In the genomic region with DNA sequence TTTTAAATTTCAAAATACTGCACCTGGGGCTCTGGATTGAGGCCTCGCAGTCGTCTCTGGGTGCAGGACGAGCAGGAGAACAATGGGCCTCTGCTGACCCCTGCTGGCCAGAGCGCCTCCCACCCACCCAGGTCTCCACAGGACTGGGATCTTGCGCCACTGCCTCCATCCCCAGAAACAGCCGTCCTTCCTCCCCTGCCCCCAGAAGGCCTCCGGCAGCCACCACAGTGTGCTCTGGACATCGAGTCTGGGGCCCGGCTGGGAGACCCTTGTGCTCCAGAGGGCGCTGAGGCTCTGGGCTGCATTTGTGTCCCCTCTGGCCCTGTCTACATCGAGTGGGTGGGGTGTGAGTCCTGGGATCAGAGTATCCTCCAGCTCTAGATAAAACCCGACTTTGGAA, we compare ENCODE assay signal across 8 cellular contexts. TPM values are rescaled to one million over a fixed set of nuclear protein-coding genes. Genes with fewer than 3 reads are reported as not detected.
DNase-seq lines count a peak whose midpoint lies in the region; ATAC-seq and TF ChIP-seq lines count a peak whose summit lies in the region.

No MANE protein-coding gene starts in this region.

- H3K9me3 ChIP-seq in SU-DHL-6 (ENCODE audit: insufficient read depth, low read length) (no peaks in the 10 kb centered on the region), heart left ventricle (no peaks in the 10 kb centered on the region), prostate gland (no peaks in the 10 kb centered on the region), uterus (no peaks in the 10 kb centered on the region)

- H3K4me3 ChIP-seq in SU-DHL-6 (ENCODE audit: insufficient read depth, low read length, poor library complexity, severe bottlenecking) = no peak overlapping the region
- H3K4me3 ChIP-seq in heart left ventricle = no peak overlapping the region
- no peak overlapping the region for H3K4me3 ChIP-seq in prostate gland
- H3K4me3 ChIP-seq in uterus = no peak overlapping the region

- no peaks in the 10 kb centered on the region for H3K9me3 Mint-ChIP-seq in activated naive CD8-positive, alpha-beta T cell treated with anti-CD3 and anti-CD28 coated beads for 36 hours

- WGBS in heart left ventricle, 4 donors = 11 to 15% (median 13%) methylated on average over 12 of the region's 12 CpGs
- 17% methylated on average over 11 of the region's 12 CpGs for WGBS in prostate gland

- no peaks in the 10 kb centered on the region for H3K36me3 Mint-ChIP-seq in activated naive CD8-positive, alpha-beta T cell treated with anti-CD3 and anti-CD28 coated beads for 36 hours

- peaks cover 2% of the 10 kb centered on the region for H3K4me1 Mint-ChIP-seq in activated naive CD8-positive, alpha-beta T cell treated with anti-CD3 and anti-CD28 coated beads for 36 hours

- no peak overlapping the region for H3K27ac ChIP-seq in SU-DHL-6 (ENCODE audit: low read depth, low read length)
- H3K27ac ChIP-seq in heart left ventricle = no peak overlapping the region
- no peak overlapping the region for H3K27ac ChIP-seq in prostate gland
- H3K27ac ChIP-seq in uterus = no peak overlapping the region

- no peak overlapping the region for H3K27ac Mint-ChIP-seq in activated naive CD8-positive, alpha-beta T cell treated with anti-CD3 and anti-CD28 coated beads for 36 hours

- H3K27me3 ChIP-seq in SU-DHL-6 (ENCODE audit: low read length) = no peaks in the 10 kb centered on the region
- no peaks in the 10 kb centered on the region for H3K27me3 ChIP-seq in heart left ventricle
- H3K27me3 ChIP-seq in prostate gland (replicated peaks; ENCODE audit: insufficient read depth) = no peaks in the 10 kb centered on the region
- H3K27me3 ChIP-seq in uterus = no peaks in the 10 kb centered on the region

- intact Hi-C loops in heart left ventricle (cut with DNase I) = loop anchor here (1.0 to 5.0 kb wide), 13 partner anchors 40 to 284 kb away; a partner anchor contains a TSS
- intact Hi-C loops in prostate gland (cut with DNase I) = loop anchor here (1.0 to 10.0 kb wide), 4 partner anchors 64 to 276 kb away; a partner anchor contains a TSS
- intact Hi-C loops in uterus (cut with DNase I; ENCODE audit: low total_unique reads) = loop anchor here (5.0 kb wide), 1 partner anchor 129 kb away; no protein-coding TSS in a partner anchor

- H3F3A ChIP-seq in SU-DHL-6 (ENCODE audit: insufficient read depth) = no peaks in the 10 kb centered on the region

- H3K9ac ChIP-seq in SU-DHL-6 (ENCODE audit: low read length) = no peak overlapping the region

- no peaks in the 10 kb centered on the region for H3K27me3 Mint-ChIP-seq in activated naive CD8-positive, alpha-beta T cell treated with anti-CD3 and anti-CD28 coated beads for 36 hours

- H2AFZ ChIP-seq in SU-DHL-6 (ENCODE audit: low read depth, low read length, severe bottlenecking) = no peak overlapping the region

- H3K36me3 ChIP-seq in SU-DHL-6 (ENCODE audit: low read length) = no peaks in the 10 kb centered on the region
- H3K36me3 ChIP-seq in heart left ventricle = no peaks in the 10 kb centered on the region
- H3K36me3 ChIP-seq in prostate gland = no peaks in the 10 kb centered on the region
- no peaks in the 10 kb centered on the region for H3K36me3 ChIP-seq in uterus

- no peak overlapping the region for H3K4me3 Mint-ChIP-seq in activated naive CD8-positive, alpha-beta T cell treated with anti-CD3 and anti-CD28 coated beads for 36 hours

- peak; percentile 92 to 95 (median 94) for ATAC-seq in heart left ventricle
- no peak for ATAC-seq in HG03196 (IDR thresholded peaks at IDR 0.05; ENCODE audit: unreplicated experiment)

- TF ChIP-seq POLR2A in heart left ventricle (IDR thresholded peaks at IDR 0.05) (no peak), prostate gland (IDR thresholded peaks at IDR 0.05) (no peak), uterus (IDR thresholded peaks at IDR 0.05) (no peak)

- H3K4me2 ChIP-seq in SU-DHL-6 (ENCODE audit: low read depth, low read length, poor library complexity, severe bottlenecking) = no peak overlapping the region

- H4K20me1 ChIP-seq in SU-DHL-6 (ENCODE audit: low read depth, low read length) = no peaks in the 10 kb centered on the region

- no peaks in the 10 kb centered on the region for H3K9me2 ChIP-seq in SU-DHL-6 (replicated peaks; ENCODE audit: insufficient read depth, low read length)

- no peaks in the 10 kb centered on the region for H3K79me2 ChIP-seq in SU-DHL-6 (ENCODE audit: insufficient read depth, low read length)

- peak; percentile 92 for TF ChIP-seq CTCF in GM12872 (IDR thresholded peaks at IDR 0.05; ENCODE audit: insufficient read depth, low read depth, low read length)
- TF ChIP-seq CTCF in SU-DHL-6 (IDR thresholded peaks at IDR 0.05; ENCODE audit: insufficient read depth, low read length, poor library complexity, severe bottlenecking) = peak; percentile 71
- TF ChIP-seq CTCF in heart left ventricle (IDR thresholded peaks at IDR 0.05) = peak; percentile 81 to 93 (median 88)
- TF ChIP-seq CTCF in prostate gland (IDR thresholded peaks at IDR 0.05) = peak; percentile 76 to 91 (median 88)
- peak; percentile 84 to 88 (median 86) for TF ChIP-seq CTCF in uterus (IDR thresholded peaks at IDR 0.05)

- DNase-seq in M059J (ENCODE audit: low read depth) (peak; percentile 62), heart left ventricle (peak; percentile 81 to 91 (median 85)), prostate gland (ENCODE audit: low spot score) (peak; percentile 82), uterus (peak; percentile 83 to 88)
- DNase-seq in activated naive CD8-positive, alpha-beta T cell treated with anti-CD3 and anti-CD28 coated beads for 36 hours = peak; percentile 79

- peaks cover 0 to 14% (median 3%) of the 10 kb centered on the region in 12 donors for H3K4me1 ChIP-seq in heart left ventricle
- H3K4me1 ChIP-seq in prostate gland (replicated peaks) = no peaks in the 10 kb centered on the region
- no peaks in the 10 kb centered on the region for H3K4me1 ChIP-seq in uterus

RNA-seq across cellular contexts. Expression of a gene that starts 6.7 kb away (rescaled TPM):
- total RNA-seq in M059J (2014; rRNA removed; shearing (Covaris generic)) = not detected in 2 replicates
- under 1 TPM in 1 of 2 experiments, not detected in 1; 0.24 TPM for total RNA-seq in activated naive CD8-positive, alpha-beta T cell treated with anti-CD3 and anti-CD28 coated beads for 36 hours
- 1 to 10 TPM in 1 of 9 donors, under 1 TPM in 3, not detected in 5; 0.05 to 1.2 (median 0.06) TPM for total RNA-seq in heart left ventricle
- 1 to 10 TPM in 1 of 2 donors, under 1 TPM in 1; 0.25 to 1.0 TPM for polyA plus RNA-seq in heart left ventricle
- 1 to 10 TPM in 1 of 2 donors, not detected in 1; 7.4 TPM for total RNA-seq in prostate gland
- 1 to 10 TPM in 1 of 4 donors, not detected in 3; 3.5 TPM for total RNA-seq in uterus

RNA-seq across cellular contexts. Expression of a gene that starts 23.3 kb away (rescaled TPM):
- total RNA-seq in M059J (2014; rRNA removed; shearing (Covaris generic)) = 2.3 TPM in 1 of 2 replicates, not detected in the other
- 10 to 100 TPM; 36.8 to 39.3 TPM for total RNA-seq in activated naive CD8-positive, alpha-beta T cell treated with anti-CD3 and anti-CD28 coated beads for 36 hours
- total RNA-seq in heart left ventricle (100 to 1,000 TPM in 4 of 9 donors, 10 to 100 TPM in 5; 63.0 to 503 (median 94.6) TPM), prostate gland (10 to 100 TPM; 32.1 to 43.7 TPM), uterus (10 to 100 TPM in 3 of 4 donors, 1 to 10 TPM in 1; 2.6 to 16.8 (median 14.6) TPM)
- 100 to 1,000 TPM in 1 of 2 donors, 10 to 100 TPM in 1; 62.3 to 296 TPM for polyA plus RNA-seq in heart left ventricle

RNA-seq across cellular contexts. Expression of a gene that starts 58.4 kb away (rescaled TPM):
- total RNA-seq in M059J (2014; rRNA removed; shearing (Covaris generic)) = 61.7 and 64.5 TPM in 2 replicates
- total RNA-seq in activated naive CD8-positive, alpha-beta T cell treated with anti-CD3 and anti-CD28 coated beads for 36 hours = 10 to 100 TPM; 71.9 to 73.8 TPM
- total RNA-seq in heart left ventricle = 10 to 100 TPM; 20.8 to 34.4 (median 27.8) TPM
- 10 to 100 TPM; 28.2 to 50.2 TPM for polyA plus RNA-seq in heart left ventricle
- 100 to 1,000 TPM in 1 of 2 donors, 10 to 100 TPM in 1; 58.1 to 109 TPM for total RNA-seq in prostate gland
- total RNA-seq in uterus = 10 to 100 TPM; 29.4 to 85.0 (median 62.9) TPM
